8 cellular contexts compared by ENCODE assay signal in genomic region chr6:145028144-145028818, GRCh38.
A peak's percentile ranks its signal among the peaks of the same experiment; 100 is the strongest.
DNase-seq lines count a peak whose midpoint lies in the region; FAIRE-seq and TF ChIP-seq lines count a peak whose summit lies in the region.

No MANE protein-coding gene starts in this region.

- no peak overlapping the region for H3K4me3 Mint-ChIP-seq in HFFc6

- H2AFZ ChIP-seq in keratinocyte (ENCODE audit: control insufficient read depth, low read length) = no peak overlapping the region

- no peak overlapping the region for H3K27ac Mint-ChIP-seq in HFFc6

- H3K4me2 ChIP-seq in keratinocyte (ENCODE audit: control insufficient read depth, extremely low read depth, insufficient read depth, low read depth, low read length) = no peak overlapping the region

- H3K4me3 ChIP-seq in adrenal gland (no peak overlapping the region), keratinocyte (ENCODE audit: control insufficient read depth in 2 of 3, extremely low read depth in 1 of 3, insufficient read depth in 2 of 3, low read depth in 1 of 3, low read length in 3 of 3) (no peak overlapping the region)

- intact Hi-C loops in adrenal gland (cut with DNase I) = no loop called here

- H3K27ac ChIP-seq in adrenal gland = no peak overlapping the region
- no peak overlapping the region for H3K27ac ChIP-seq in keratinocyte (ENCODE audit: control insufficient read depth, insufficient read depth, low read length)

- no peaks in the 10 kb centered on the region for H3K9me3 Mint-ChIP-seq in HFFc6

- 37 to 49% (median 40%) methylated on average over 4 of the region's 4 CpGs for WGBS in adrenal gland, 4 donors

- H3K79me2 ChIP-seq in keratinocyte (ENCODE audit: control insufficient read depth, insufficient read depth, low read length) = no peaks in the 10 kb centered on the region

- peaks cover 24% of the 10 kb centered on the region for H3K4me1 Mint-ChIP-seq in HFFc6 (ENCODE audit: low read depth)

- H3K9ac ChIP-seq in keratinocyte (ENCODE audit: control insufficient read depth, extremely low read depth, insufficient read depth, low read length) = no peak overlapping the region

- H4K20me1 ChIP-seq in keratinocyte (ENCODE audit: control insufficient read depth, extremely low read depth, insufficient read depth, low read length) = no peaks in the 10 kb centered on the region

- no peaks in the 10 kb centered on the region for H3K36me3 Mint-ChIP-seq in HFFc6 (ENCODE audit: low read depth)

- TF ChIP-seq CTCF in HFFc6 (IDR thresholded peaks at IDR 0.05) (peak; percentile 81), adrenal gland (IDR thresholded peaks at IDR 0.05) (peak in 5 of 6 experiments; percentile 15 to 48 (median 30)), keratinocyte (optimal IDR thresholded peaks at IDR 0.05 in 1 of 3, IDR thresholded peaks at IDR 0.05 in 1 of 3, conservative IDR thresholded peaks at IDR 0.05 in 1 of 3; ENCODE audit: extremely low read depth in 1 of 3, insufficient read depth in 2 of 3, low read length in 3 of 3) (peak in 2 of 3 experiments; percentile 32 to 44)

- H3K4me1 ChIP-seq in adrenal gland (replicated peaks in 1 of 2) (no peaks in the 10 kb centered on the region), keratinocyte (ENCODE audit: control insufficient read depth, extremely low read depth, insufficient read depth, low read length) (no peaks in the 10 kb centered on the region)

- H3K27me3 Mint-ChIP-seq in HFFc6 (ENCODE audit: insufficient read depth) = no peaks in the 10 kb centered on the region

- H3K27me3 ChIP-seq in adrenal gland (no peaks in the 10 kb centered on the region), keratinocyte (ENCODE audit: control insufficient read depth, extremely low read depth, insufficient read depth, low read length) (no peaks in the 10 kb centered on the region)

- no peak for TF ChIP-seq POLR2A in adrenal gland (IDR thresholded peaks at IDR 0.05)

- H3K9me3 ChIP-seq in adrenal gland (replicated peaks in 1 of 3) (no peaks in the 10 kb centered on the region), keratinocyte (ENCODE audit: control insufficient read depth, low read depth, low read length) (no peaks in the 10 kb centered on the region)

- DNase-seq in stimulated activated CD4-positive, alpha-beta T cell treated with anti-CD3 and anti-CD28 coated beads, Interleukin-4, amount 100 ng/mL, for 24 hours = peak; percentile 13
- no peak for DNase-seq in stimulated activated CD4-positive, alpha-beta T cell treated with anti-CD3 and anti-CD28 coated beads, Interleukin-4, amount 100 ng/mL, for 4 hours
- DNase-seq in HFFc6 = peak; percentile 44
- DNase-seq in NCI-H1436 (lab: John Stamatoyannopoulos, UW) = peak; percentile 15
- peak in 2 of 7 donors; percentile 5 to 18 for DNase-seq in adrenal gland
- DNase-seq in keratinocyte (ENCODE audit: low read depth, low spot score) = peak; percentile 2
- DNase-seq in AG08396 (ENCODE audit: low spot score) = no peak
- DNase-seq in activated T-cell treated with anti-CD3 and anti-CD28 coated beads, Interleukin-2, amount 50 U/mL, for 1 hour = no peak

- H3K36me3 ChIP-seq in adrenal gland (replicated peaks in 1 of 2) = no peaks in the 10 kb centered on the region
- H3K36me3 ChIP-seq in keratinocyte (ENCODE audit: control insufficient read depth in 2 of 2, extremely low read depth in 1 of 2, insufficient read depth in 2 of 2, low read length in 2 of 2) = no peaks in the 10 kb centered on the region

- H3K9me1 ChIP-seq in keratinocyte (ENCODE audit: control insufficient read depth, extremely low read depth, insufficient read depth, low read length) = no peaks in the 10 kb centered on the region

- dilution Hi-C loops in keratinocyte (cut with MboI; ENCODE audit: extremely low pct_ligation_motif_present, low sequenced_read_pairs) = no loop called here

- peak; percentile 9 for FAIRE-seq in keratinocyte (lab: Jason Lieb, UNC)

Comparison
In these comparisons a context has a peak if more than half of its experiments do, and no peak if none do; other contexts are left out.
1. DNase-seq: peak in stimulated activated CD4-positive, alpha-beta T cell treated with anti-CD3 and anti-CD28 coated beads, Interleukin-4, amount 100 ng/mL, for 24 hours (single experiment), HFFc6 (single experiment), NCI-H1436 (single experiment) and keratinocyte (single experiment); none in stimulated activated CD4-positive, alpha-beta T cell treated with anti-CD3 and anti-CD28 coated beads, Interleukin-4, amount 100 ng/mL, for 4 hours (0 of 2), AG08396 (single experiment) and activated T-cell treated with anti-CD3 and anti-CD28 coated beads, Interleukin-2, amount 50 U/mL, for 1 hour (single experiment).
2. CTCF ChIP-seq: peak in every context shown above with its lines; median percentile 81 in HFFc6; 38 in keratinocyte; 30 in adrenal gland.